ENCODE assay signal across 13 cellular contexts in the genomic region with DNA sequence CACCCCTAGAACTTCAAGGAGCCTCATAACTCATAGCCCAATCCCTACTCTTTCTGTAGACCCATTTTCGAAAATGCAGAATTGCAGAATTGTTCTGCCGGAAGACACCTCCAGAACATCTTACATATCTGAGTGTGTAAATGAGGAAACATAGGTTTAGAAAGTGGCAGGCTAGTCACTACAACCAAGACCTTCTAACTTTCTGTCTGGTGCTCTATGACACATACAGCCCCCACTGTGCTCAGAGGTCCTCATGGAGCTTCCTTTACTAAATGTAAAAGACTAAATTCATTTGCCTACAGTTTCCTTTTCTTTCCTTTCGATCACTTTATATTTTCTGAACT.
DNase-seq lines count a peak whose midpoint lies in the region; ATAC-seq, FAIRE-seq and TF ChIP-seq lines count a peak whose summit lies in the region.
"Had no signal": no experiment of that assay in that cellular context is flagged by ENCODE, and none has a peak within 500 bp of the region (broad histone marks: within the 10 kb centered on the region; RNA-seq: fewer than 3 reads in every experiment).

No MANE protein-coding gene starts in this region.

- H3K27ac ChIP-seq in MM.1S (ENCODE audit: low read length) (peak overlapping the region; percentile 54; the same call in 1 of the 2 replicates), pancreas (no peak overlapping the region)
- H3K27ac ChIP-seq: tibial nerve had no signal

- no peak for FAIRE-seq in pancreas (lab: Jason Lieb, UNC)

- no peaks in the 10 kb centered on the region for H3K36me3 ChIP-seq in MM.1S (replicated peaks; ENCODE audit: insufficient read depth, low read length)
- no peaks in the 10 kb centered on the region for H3K36me3 ChIP-seq in pancreas

- ATAC-seq in GM18511 (IDR thresholded peaks at IDR 0.05; ENCODE audit: unreplicated experiment) (peak; percentile 84), GM21381 (IDR thresholded peaks at IDR 0.05; ENCODE audit: unreplicated experiment) (peak; percentile 79), HG03025 (IDR thresholded peaks at IDR 0.05; ENCODE audit: low FRiP score, unreplicated experiment) (peak; percentile 86), pancreas (no peak)
- ATAC-seq in activated CD4-positive, CD25-positive, alpha-beta regulatory T cell treated with anti-CD3 and anti-CD28 coated beads, Interleukin-2, amount 50 U/mL, for 24 hours, result no peak

- intact Hi-C loops in pancreas (cut with DNase I), result no loop called here

- 71 to 91% methylated on average over 3 of the region's 3 CpGs for WGBS in pancreas, 2 donors

- H3K4me2 ChIP-seq in MM.1S (ENCODE audit: low read depth, low read length), result peak overlapping the region; percentile 60

- H3K79me2 ChIP-seq in MM.1S (ENCODE audit: low read length), result no peaks in the 10 kb centered on the region

- no peak for TF ChIP-seq CTCF in MM.1S (IDR thresholded peaks at IDR 0.05; ENCODE audit: low read length)
- no peak for TF ChIP-seq CTCF in pancreas (IDR thresholded peaks at IDR 0.05)

- no peaks in the 10 kb centered on the region for H3K9me2 ChIP-seq in MM.1S (replicated peaks; ENCODE audit: insufficient read depth, low read length)

- H3K9me3 ChIP-seq in MM.1S (replicated peaks; ENCODE audit: insufficient read depth, low read length), result no peaks in the 10 kb centered on the region
- H3K9me3 ChIP-seq in pancreas, result no peaks in the 10 kb centered on the region
- H3K9me3 ChIP-seq: tibial nerve had no signal

- H2AFZ ChIP-seq in MM.1S (ENCODE audit: low read length), result peak overlapping the region; percentile 8; the same call in 1 of the 2 replicates

- DNase-seq in MM.1S (peak; percentile 21), H4 (ENCODE audit: low spot score) (no peak), pancreas (no peak), UCSD-AML1 (lab: John Stamatoyannopoulos, UW; ENCODE audit: unreplicated experiment) (no peak)
- DNase-seq: anterior cingulate cortex, endodermal cell, mammary epithelial cell, NCI-H524 had no signal

- H3K9ac ChIP-seq in MM.1S (ENCODE audit: low read length), result no peak overlapping the region

- no peaks in the 10 kb centered on the region for H4K20me1 ChIP-seq in MM.1S (ENCODE audit: insufficient read depth, low read length)

- H3K4me3 ChIP-seq in MM.1S (ENCODE audit: low read length) (peak overlapping the region; percentile 9; the same call in 1 of the 2 replicates), pancreas (no peak overlapping the region)
- H3K4me3 ChIP-seq: tibial nerve had no signal

- H3K27me3 ChIP-seq in MM.1S (replicated peaks; ENCODE audit: insufficient read depth, low read length) (no peaks in the 10 kb centered on the region), pancreas (no peaks in the 10 kb centered on the region)
- H3K27me3 ChIP-seq: tibial nerve had no signal

- H3K4me1 ChIP-seq in MM.1S (ENCODE audit: low read length), result peaks cover 40% of the 10 kb centered on the region
- H3K4me1 ChIP-seq in pancreas, result no peaks in the 10 kb centered on the region

- H3F3A ChIP-seq in MM.1S (ENCODE audit: insufficient read depth, low read length), result peaks cover 24% of the 10 kb centered on the region

Comparison
In these comparisons a context has a peak if more than half of its experiments do, and no peak if none do; other contexts are left out.
1. ATAC-seq: peak in GM18511 (single experiment), GM21381 (single experiment) and HG03025 (single experiment); none in pancreas (0 of 4) and activated CD4-positive, CD25-positive, alpha-beta regulatory T cell treated with anti-CD3 and anti-CD28 coated beads, Interleukin-2, amount 50 U/mL, for 24 hours (0 of 2).